In genomic region chr14:76090611-76091010, GRCh38 we compare ENCODE assay signal across 1 cellular context.
TF ChIP-seq lines count a peak whose summit lies in the region.

No MANE protein-coding gene starts in this region.

TF ChIP-seq in H1, 55 proteins besides CTCF, POLR2A, EP300 and RAD21:
- TF ChIP-seq SP4 (IDR thresholded peaks at IDR 0.05; ENCODE audit: low read length) (no peak), KDM4A (IDR thresholded peaks at IDR 0.05; ENCODE audit: low read depth, low read length, severe bottlenecking) (no peak), TAF1 (IDR thresholded peaks at IDR 0.05; ENCODE audit: low read depth, low read length) (no peak), CHD1 (IDR thresholded peaks at IDR 0.05; ENCODE audit: low read depth, low read length) (no peak), ZNF274 (IDR thresholded peaks at IDR 0.05; ENCODE audit: borderline replicate concordance, extremely low read depth, low read length) (no peak), CBX5 (IDR thresholded peaks at IDR 0.05; ENCODE audit: low read depth, low read length) (no peak), JUND (IDR thresholded peaks at IDR 0.05; ENCODE audit: low read length) (no peak), SAP30 (IDR thresholded peaks at IDR 0.05; ENCODE audit: insufficient read depth, insufficient replicate concordance, low read length) (no peak), EZH2 (IDR thresholded peaks at IDR 0.05; ENCODE audit: low read depth, low read length, severe bottlenecking) (no peak)
